Comparison of ENCODE assay signal across 17 cellular contexts in genomic region chr20:10559266-10559665, GRCh38.
DNase-seq lines count a peak whose midpoint lies in the region; ATAC-seq and TF ChIP-seq lines count a peak whose summit lies in the region.
"Had no signal": no experiment of that assay in that cellular context is flagged by ENCODE, and none has a peak within 500 bp of the region (broad histone marks: within the 10 kb centered on the region; RNA-seq: fewer than 3 reads in every experiment).

No MANE protein-coding gene starts in this region.

- H3K27ac Mint-ChIP-seq in activated naive CD4-positive, alpha-beta T cell treated with anti-CD3 and anti-CD28 coated beads for 36 hours: no peak overlapping the region

- H3K36me3 Mint-ChIP-seq in activated naive CD4-positive, alpha-beta T cell treated with anti-CD3 and anti-CD28 coated beads for 36 hours (ENCODE audit: low read depth): peaks cover 18% of the 10 kb centered on the region

- H3K4me3 Mint-ChIP-seq in activated naive CD4-positive, alpha-beta T cell treated with anti-CD3 and anti-CD28 coated beads for 36 hours: no peak overlapping the region

- TF ChIP-seq CTCF in AG04450 (IDR thresholded peaks at IDR 0.05; ENCODE audit: low read depth, low read length): no peak
- no peak for TF ChIP-seq CTCF in ascending aorta (IDR thresholded peaks at IDR 0.05)

- H3K27me3 Mint-ChIP-seq in activated naive CD4-positive, alpha-beta T cell treated with anti-CD3 and anti-CD28 coated beads for 36 hours (ENCODE audit: low read depth): no peaks in the 10 kb centered on the region

- DNase-seq in AG04450 (ENCODE audit: low read depth, low spot score) (no peak), HT-29 (ENCODE audit: low spot score) (peak; percentile 72), ascending aorta (ENCODE audit: low spot score in 2 of 2) (no peak), NCI-H524 (lab: John Stamatoyannopoulos, UW) (no peak)
- no peak for DNase-seq in activated naive CD4-positive, alpha-beta T cell treated with anti-CD3 and anti-CD28 coated beads for 36 hours
- DNase-seq: activated effector memory CD4-positive, alpha-beta T cell treated with Interleukin-2 at 50 U/mL for 16 hours; AML-193; Calu3; GF-D8; hypothalamus; left lung; NCI-H1436; NCI-H526 had no signal

- H3K27ac ChIP-seq in AG04450 (ENCODE audit: low read depth, low read length) (peak overlapping the region; percentile 84), ascending aorta (peak overlapping the region; percentile 68 to 69), mesodermal cell (ENCODE audit: low read depth, low read length, severe bottlenecking) (peak overlapping the region; percentile 46)
- H3K27ac ChIP-seq: left lung had no signal

- H3K27me3 ChIP-seq in AG04450 (ENCODE audit: control insufficient read depth, insufficient read depth, low read length) (no peaks in the 10 kb centered on the region), ascending aorta (no peaks in the 10 kb centered on the region)
- H3K27me3 ChIP-seq: left lung had no signal

- peaks cover 3 to 36% of the 10 kb centered on the region in 2 donors for H3K4me1 ChIP-seq in ascending aorta
- H3K4me1 ChIP-seq in mesodermal cell (ENCODE audit: control insufficient read depth, insufficient read depth, low read length, poor library complexity, severe bottlenecking): peaks cover 16% of the 10 kb centered on the region
- H3K4me1 ChIP-seq: left lung had no signal

- CTCF ChIA-PET in AG04450 (lab: Charles Lee): interaction anchor here (0.6 to 1.8 kb wide), 2 partner anchors 41 to 984 kb away, joined by 3 to 8 read pairs; no protein-coding TSS in a partner anchor
- CTCF ChIA-PET in activated naive CD4-positive, alpha-beta T cell treated with anti-CD3 and anti-CD28 coated beads for 36 hours (lab: Charles Lee): interaction anchor here (0.9 kb wide), 1 partner anchor 40 kb away, joined by 4 read pairs; no protein-coding TSS in a partner anchor

- no peak for ATAC-seq in GM18907 (IDR thresholded peaks at IDR 0.05; ENCODE audit: unreplicated experiment)
- no peak for ATAC-seq in HG03442 (IDR thresholded peaks at IDR 0.05; ENCODE audit: unreplicated experiment)
- ATAC-seq: left lung, Panc1 had no signal

- no peaks in the 10 kb centered on the region for H3K36me3 ChIP-seq in ascending aorta
- H3K36me3 ChIP-seq in mesodermal cell (ENCODE audit: control insufficient read depth, insufficient read depth, low read length): peaks cover 6% of the 10 kb centered on the region
- H3K36me3 ChIP-seq: left lung had no signal

- intact Hi-C loops in ascending aorta (cut with DNase I): loop anchor here (1.0 to 10.0 kb wide), 5 partner anchors 32 to 456 kb away; no protein-coding TSS in a partner anchor
- intact Hi-C loops in activated naive CD4-positive, alpha-beta T cell treated with anti-CD3 and anti-CD28 coated beads for 36 hours (cut with micrococcal nuclease): loop anchor here (2.0 to 10.0 kb wide), 5 partner anchors 40 to 944 kb away; no protein-coding TSS in a partner anchor

- H3K9me3 Mint-ChIP-seq in activated naive CD4-positive, alpha-beta T cell treated with anti-CD3 and anti-CD28 coated beads for 36 hours: no peaks in the 10 kb centered on the region

- H3K4me3 ChIP-seq in AG04450 (ENCODE audit: low read depth, low read length): no peak overlapping the region
- no peak overlapping the region for H3K4me3 ChIP-seq in ascending aorta
- no peak overlapping the region for H3K4me3 ChIP-seq in mesodermal cell (ENCODE audit: extremely low read depth, insufficient read depth, low read length, poor library complexity, severe bottlenecking)
- H3K4me3 ChIP-seq: left lung had no signal

- H3K4me1 Mint-ChIP-seq in activated naive CD4-positive, alpha-beta T cell treated with anti-CD3 and anti-CD28 coated beads for 36 hours (ENCODE audit: low read depth): peaks cover 21% of the 10 kb centered on the region

- POLR2A ChIA-PET in AG04450 (lab: Yijun Ruan, JAX): interaction anchor here (1.5 kb wide), 1 partner anchor 112 kb away, joined by 8 read pairs; no protein-coding TSS in a partner anchor

- H3K9me3 ChIP-seq in AG04450 (ENCODE audit: control insufficient read depth, insufficient read depth, low read length) (peaks cover 7% of the 10 kb centered on the region), ascending aorta (peaks cover 0 to 5% of the 10 kb centered on the region in 2 donors), mesodermal cell (ENCODE audit: control insufficient read depth, low read length) (peaks cover 6% of the 10 kb centered on the region)
- H3K9me3 ChIP-seq: left lung had no signal
